ENCODE assay signal across 10 cellular contexts in genomic region chr2:37523861-37524362, GRCh38.
DNase-seq lines count a peak whose midpoint lies in the region; TF ChIP-seq lines count a peak whose summit lies in the region.
"Had no signal": no experiment of that assay in that cellular context is flagged by ENCODE, and none has a peak within 500 bp of the region (broad histone marks: within the 10 kb centered on the region; RNA-seq: fewer than 3 reads in every experiment).

No MANE protein-coding gene starts in this region.

- intact Hi-C loops in dendritic cell treated with granulocyte-macrophage colony-stimulating factor and Interleukin-4, amounts not matched to agents 40 ng/mL and 50 ng/mL, for 4 days (cut with micrococcal nuclease), result no loop called here

- DNase-seq in AG04449 (ENCODE audit: low read depth, low spot score) (peak; percentile 63), NCI-H1694 (lab: John Stamatoyannopoulos, UW) (peak; percentile 82), myocyte (ENCODE audit: low read depth) (peak; percentile 60), NCI-H1930 (lab: John Stamatoyannopoulos, UW) (no peak), H7 (no peak)
- DNase-seq in activated CD8-positive, alpha-beta memory T cell treated with anti-CD3 and anti-CD28 coated beads for 24 hours, result no peak
- no peak for DNase-seq in effector CD8-positive, alpha-beta T cell (lab: John Stamatoyannopoulos, UW)
- DNase-seq: CD4-positive, alpha-beta T cell; effector CD4-positive, alpha-beta T cell had no signal

- TF ChIP-seq CTCF in AG04449 (IDR thresholded peaks at IDR 0.05; ENCODE audit: insufficient read depth, low read length, missing control alignments), result no peak

- peaks cover 32% of the 10 kb centered on the region for H3K4me1 Mint-ChIP-seq in dendritic cell treated with granulocyte-macrophage colony-stimulating factor and Interleukin-4, amounts not matched to agents 40 ng/mL and 50 ng/mL, for 4 days (ENCODE audit: low read depth)

- H3K27ac Mint-ChIP-seq in dendritic cell treated with granulocyte-macrophage colony-stimulating factor and Interleukin-4, amounts not matched to agents 40 ng/mL and 50 ng/mL, for 4 days, result peak overlapping the region; percentile 66
- H3K27ac Mint-ChIP-seq: CD4-positive, alpha-beta T cell had no signal

- CTCF ChIA-PET in AG04449 (lab: Yijun Ruan, JAX), result interaction anchor here (1.0 to 1.3 kb wide), 3 partner anchors 10 to 15 kb away, joined by 3 to 6 read pairs (median 4); no protein-coding TSS in a partner anchor

- no peaks in the 10 kb centered on the region for H3K36me3 ChIP-seq in H7 (replicated peaks; ENCODE audit: control insufficient read depth, insufficient read depth, low read length)

- H3K27me3 Mint-ChIP-seq in dendritic cell treated with granulocyte-macrophage colony-stimulating factor and Interleukin-4, amounts not matched to agents 40 ng/mL and 50 ng/mL, for 4 days, result no peaks in the 10 kb centered on the region

- POLR2A ChIA-PET in AG04449 (lab: Yijun Ruan, JAX), result no interaction called here

- H3K4me3 ChIP-seq in AG04449 (ENCODE audit: low read depth, low read length) (no peak overlapping the region), H7 (ENCODE audit: insufficient read depth, low read depth, low read length) (no peak overlapping the region)

- no peaks in the 10 kb centered on the region for H3K36me3 Mint-ChIP-seq in dendritic cell treated with granulocyte-macrophage colony-stimulating factor and Interleukin-4, amounts not matched to agents 40 ng/mL and 50 ng/mL, for 4 days (ENCODE audit: low read depth)

- H3K27me3 ChIP-seq in H7 (ENCODE audit: control insufficient read depth, insufficient read depth, low read length), result no peaks in the 10 kb centered on the region

- H3K4me3 Mint-ChIP-seq in dendritic cell treated with granulocyte-macrophage colony-stimulating factor and Interleukin-4, amounts not matched to agents 40 ng/mL and 50 ng/mL, for 4 days, result peak overlapping the region; percentile 30
- H3K4me3 Mint-ChIP-seq: CD4-positive, alpha-beta T cell had no signal

- H3K9me3 Mint-ChIP-seq in dendritic cell treated with granulocyte-macrophage colony-stimulating factor and Interleukin-4, amounts not matched to agents 40 ng/mL and 50 ng/mL, for 4 days, result no peaks in the 10 kb centered on the region
- H3K9me3 Mint-ChIP-seq: CD4-positive, alpha-beta T cell had no signal

Comparison
In these comparisons a context has a peak if more than half of its experiments do, and no peak if none do; other contexts are left out.
1. DNase-seq: peak in AG04449 (single experiment), NCI-H1694 (single experiment) and myocyte (single experiment); none in NCI-H1930 (0 of 2), H7 (single experiment), activated CD8-positive, alpha-beta memory T cell treated with anti-CD3 and anti-CD28 coated beads for 24 hours (single experiment) and effector CD8-positive, alpha-beta T cell (single experiment).